1 cellular context compared by ENCODE assay signal in genomic region chrX:9197231-9197630, GRCh38.
TF ChIP-seq lines count a peak whose summit lies in the region.

No MANE protein-coding gene starts in this region.

TF ChIP-seq in GM23338, 12 proteins besides CTCF, POLR2A, EP300 and RAD21 (continued from another document):
- TF ChIP-seq REST (IDR thresholded peaks at IDR 0.05; ENCODE audit: unreplicated experiment): no peak
- no peak for TF ChIP-seq EZH2 (IDR thresholded peaks at IDR 0.05; ENCODE audit: low read depth, unreplicated experiment)
- TF ChIP-seq ZNF114 (CRISPR knock-in tag; IDR thresholded peaks at IDR 0.05): no peak
- TF ChIP-seq STAT1 (IDR thresholded peaks at IDR 0.05; ENCODE audit: unreplicated experiment): no peak
